ENCODE assay signal across 20 cellular contexts in the genomic region with DNA sequence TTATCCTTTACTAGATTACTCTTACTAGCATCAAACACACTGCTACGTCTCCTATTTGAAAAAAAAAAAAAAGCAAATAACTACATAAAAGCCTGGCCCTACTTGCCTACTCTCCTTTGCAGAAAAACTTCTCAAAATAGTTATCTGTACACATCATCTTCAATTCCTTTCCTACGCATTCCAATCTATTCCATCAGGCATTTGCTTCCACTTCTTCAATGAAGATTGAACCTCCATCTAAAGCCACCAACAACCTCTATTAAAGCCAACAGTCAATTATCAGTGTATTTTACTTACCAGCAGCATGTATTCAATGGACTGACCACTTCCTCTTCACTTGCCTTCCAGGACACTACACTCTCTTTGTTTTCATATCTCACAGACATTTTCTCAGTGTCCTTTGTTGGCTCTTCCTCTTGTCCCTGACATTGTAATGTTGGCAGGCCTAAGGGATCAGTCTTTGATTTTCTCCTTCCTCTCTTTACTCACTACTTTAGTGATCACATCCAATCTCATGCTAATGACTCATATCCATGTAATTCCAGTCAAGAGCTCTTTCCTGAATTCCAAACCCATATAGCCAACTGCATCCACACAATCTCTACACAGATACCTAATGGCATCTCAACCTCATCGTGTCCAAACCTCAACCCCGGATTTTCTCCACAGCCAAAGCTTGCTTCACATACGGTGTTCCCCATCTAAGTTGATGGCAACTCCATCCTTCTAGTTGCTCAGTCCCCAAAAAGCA.
DNase-seq lines count a peak whose midpoint lies in the region; ATAC-seq and TF ChIP-seq lines count a peak whose summit lies in the region.
"Had no signal": no experiment of that assay in that cellular context is flagged by ENCODE, and none has a peak within 500 bp of the region (broad histone marks: within the 10 kb centered on the region; RNA-seq: fewer than 3 reads in every experiment).

No MANE protein-coding gene starts in this region.

- TF ChIP-seq CTCF in sigmoid colon (IDR thresholded peaks at IDR 0.05) (no peak), ascending aorta (IDR thresholded peaks at IDR 0.05) (no peak)

- in situ Hi-C loops in ACHN (cut with HindIII; ENCODE audit: low pct_ligation_motif_present, low pct_unique_long_range_greater_than_20kb, low sequenced_read_pairs): no loop called here

- H3K27me3 ChIP-seq in sigmoid colon (no peaks in the 10 kb centered on the region), ascending aorta (no peaks in the 10 kb centered on the region)
- H3K27me3 ChIP-seq: neutrophil, testis had no signal

- no peak for TF ChIP-seq EP300 in sigmoid colon (IDR thresholded peaks at IDR 0.05)

- peaks cover 0 to 3% (median 0%) of the 10 kb centered on the region in 4 donors for H3K9me3 ChIP-seq in sigmoid colon
- no peaks in the 10 kb centered on the region for H3K9me3 ChIP-seq in ascending aorta
- H3K9me3 ChIP-seq: A549, neutrophil, testis had no signal

- H3K36me3 ChIP-seq in sigmoid colon (no peaks in the 10 kb centered on the region), ascending aorta (no peaks in the 10 kb centered on the region)
- H3K36me3 ChIP-seq: lower lobe of right lung, neutrophil had no signal

- ATAC-seq in GM21381 (IDR thresholded peaks at IDR 0.05; ENCODE audit: unreplicated experiment): no peak
- ATAC-seq: A549, GM12878, lower lobe of right lung had no signal

- intact Hi-C loops in sigmoid colon (cut with DNase I) (no loop called here), ascending aorta (cut with DNase I) (no loop called here)

- DNase-seq in ACHN: peak; percentile 79
- peak; percentile 51 for DNase-seq in HS-27A (ENCODE audit: low read depth)
- DNase-seq in amniotic epithelial cell (ENCODE audit: low read depth): peak; percentile 6
- peak; percentile 41 for DNase-seq in iris pigment epithelial cell (ENCODE audit: low read depth)
- no peak for DNase-seq in sigmoid colon
- DNase-seq in NCI-H524 treated with DMSO at 0.1 percent for 48 hours (lab: John Stamatoyannopoulos, UW): no peak
- no peak for DNase-seq in ascending aorta (ENCODE audit: low spot score in 2 of 2)
- DNase-seq: activated effector memory CD4-positive, alpha-beta T cell treated with anti-CD3 and anti-CD28 coated beads, Interleukin-2, amount 50 U/mL, for 16 hours; DMS 273 treated with DMSO at 0.1 percent for 48 hours; hypothalamus; KG1; lower lobe of right lung; NCI-H187; NCI-H82; SIG-M5; testis had no signal

- H3K4me3 ChIP-seq in sigmoid colon: no peak overlapping the region
- H3K4me3 ChIP-seq in ascending aorta: no peak overlapping the region
- H3K4me3 ChIP-seq: A549, GM12878, lower lobe of right lung, testis had no signal

- TF ChIP-seq POLR2A in sigmoid colon (IDR thresholded peaks at IDR 0.05): no peak

- H3K4me1 ChIP-seq in sigmoid colon (no peaks in the 10 kb centered on the region), ascending aorta (no peaks in the 10 kb centered on the region)
- H3K4me1 ChIP-seq: A549, lower lobe of right lung, testis had no signal

- WGBS in sigmoid colon, 2 donors: 94 to 96% methylated on average over 5 of the region's 5 CpGs

- H3K27ac ChIP-seq in sigmoid colon (no peak overlapping the region), ascending aorta (no peak overlapping the region)
- H3K27ac ChIP-seq: A549, lower lobe of right lung, neutrophil, testis had no signal

Comparison
In these comparisons a context has a peak if more than half of its experiments do, and no peak if none do; other contexts are left out.
1. DNase-seq: peak in ACHN (single experiment), HS-27A (single experiment), amniotic epithelial cell (single experiment) and iris pigment epithelial cell (single experiment); none in sigmoid colon (single experiment), NCI-H524 treated with DMSO at 0.1 percent for 48 hours (single experiment) and ascending aorta (0 of 2).